Comparison of ENCODE assay signal across 19 cellular contexts in the genomic region with DNA sequence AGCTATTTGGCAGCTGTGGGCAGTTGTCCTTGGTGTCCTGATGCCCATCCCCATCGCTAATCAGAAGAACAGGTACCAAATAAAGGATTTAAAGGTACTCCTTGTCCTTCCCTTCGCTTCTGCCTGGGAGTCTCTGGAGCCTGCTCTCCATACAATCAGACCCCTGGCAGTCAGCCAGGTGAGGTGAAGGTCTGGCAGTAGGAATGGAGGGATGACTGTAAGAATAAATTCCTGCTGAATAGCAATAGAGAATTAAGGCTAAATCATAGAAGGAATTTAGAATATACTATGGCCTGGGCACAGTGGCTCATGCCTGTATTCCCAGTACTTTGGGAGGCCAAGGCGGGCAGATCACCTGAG.
"Had no signal": no experiment of that assay in that cellular context is flagged by ENCODE, and none has a peak within 500 bp of the region (broad histone marks: within the 10 kb centered on the region; RNA-seq: fewer than 3 reads in every experiment).

No MANE protein-coding gene starts in this region.

- H3K4me2 ChIP-seq: hepatocyte had no signal

- H3K9me3 ChIP-seq: sigmoid colon, thoracic aorta, upper lobe of left lung had no signal

- H3K27me3 Mint-ChIP-seq: activated B cell treated with CpG ODN at 0.5 μM for 24 hours; activated CD4-positive, alpha-beta memory T cell treated with anti-CD3 and anti-CD28 coated beads, Interleukin-2, amount 10 ng/mL, durations not matched to agents 7 days and 5 days; activated CD8-positive, alpha-beta memory T cell treated with anti-CD3 and anti-CD28 coated beads, Interleukin-2, amount 10 ng/mL, durations not matched to agents 7 days and 5 days; activated naive CD8-positive, alpha-beta T cell treated with anti-CD3 and anti-CD28 coated beads, Interleukin-2, amount 10 ng/mL, durations not matched to agents 7 days and 5 days; effector memory CD8-positive, alpha-beta T cell had no signal

- ATAC-seq: activated CD8-positive, alpha-beta memory T cell treated with anti-CD3 and anti-CD28 coated beads, Interleukin-2, amount 10 ng/mL, durations not matched to agents 7 days and 5 days; effector memory CD8-positive, alpha-beta T cell; left cardiac atrium; natural killer cell; stimulated activated effector memory CD8-positive, alpha-beta T cell treated with anti-CD3 and anti-CD28 coated beads, Interleukin-12 subunit alpha, Interleukin-12 subunit beta, amount 100 ng/mL, for 72 hours had no signal

- H3K27ac Mint-ChIP-seq: activated CD4-positive, alpha-beta memory T cell treated with anti-CD3 and anti-CD28 coated beads, Interleukin-2, amount 10 ng/mL, durations not matched to agents 7 days and 5 days; activated CD8-positive, alpha-beta memory T cell treated with anti-CD3 and anti-CD28 coated beads, Interleukin-2, amount 10 ng/mL, durations not matched to agents 7 days and 5 days; activated naive CD8-positive, alpha-beta T cell treated with anti-CD3 and anti-CD28 coated beads, Interleukin-2, amount 10 ng/mL, durations not matched to agents 7 days and 5 days; activated T-helper 2 cell treated with anti-CD3 and anti-CD28 coated beads, Interferon-gamma antibody, Interleukin-2, Interleukin-4, amounts not matched to agents 10 μg/mL and 5 μg/mL and 100 μg/mL, durations not matched to agents 14 hours and 24 hours and 36 hours; effector memory CD8-positive, alpha-beta T cell; natural killer cell; stimulated activated effector memory CD8-positive, alpha-beta T cell treated with anti-CD3 and anti-CD28 coated beads, Interleukin-12 subunit alpha, Interleukin-12 subunit beta, amount 100 ng/mL, for 72 hours had no signal

- H3K79me2 ChIP-seq: hepatocyte had no signal

- H3K27ac ChIP-seq: hepatocyte, sigmoid colon, thoracic aorta, upper lobe of left lung had no signal

- H3K9me3 Mint-ChIP-seq: activated B cell treated with CpG ODN at 0.5 μM for 24 hours; activated CD4-positive, alpha-beta memory T cell treated with anti-CD3 and anti-CD28 coated beads, Interleukin-2, amount 10 ng/mL, durations not matched to agents 7 days and 5 days; activated naive CD8-positive, alpha-beta T cell treated with anti-CD3 and anti-CD28 coated beads, Interleukin-2, amount 10 ng/mL, durations not matched to agents 7 days and 5 days; activated T-helper 2 cell treated with anti-CD3 and anti-CD28 coated beads, Interferon-gamma antibody, Interleukin-2, Interleukin-4, amounts not matched to agents 10 μg/mL and 5 μg/mL and 100 μg/mL, durations not matched to agents 14 hours and 24 hours and 36 hours; effector memory CD8-positive, alpha-beta T cell; natural killer cell; stimulated activated effector memory CD8-positive, alpha-beta T cell treated with anti-CD3 and anti-CD28 coated beads, Interleukin-12 subunit alpha, Interleukin-12 subunit beta, amount 100 ng/mL, for 72 hours had no signal

- H3K4me3 Mint-ChIP-seq: activated B cell treated with CpG ODN at 0.5 μM for 24 hours; activated CD4-positive, alpha-beta memory T cell treated with anti-CD3 and anti-CD28 coated beads, Interleukin-2, amount 10 ng/mL, durations not matched to agents 7 days and 5 days; activated CD8-positive, alpha-beta memory T cell treated with anti-CD3 and anti-CD28 coated beads, Interleukin-2, amount 10 ng/mL, durations not matched to agents 7 days and 5 days; activated naive CD8-positive, alpha-beta T cell treated with anti-CD3 and anti-CD28 coated beads, Interleukin-2, amount 10 ng/mL, durations not matched to agents 7 days and 5 days; effector memory CD8-positive, alpha-beta T cell; natural killer cell; stimulated activated effector memory CD8-positive, alpha-beta T cell treated with anti-CD3 and anti-CD28 coated beads, Interleukin-12 subunit alpha, Interleukin-12 subunit beta, amount 100 ng/mL, for 72 hours had no signal

- DNase-seq: activated B cell treated with CpG ODN at 0.5 μM for 24 hours; activated CD4-positive, alpha-beta memory T cell treated with anti-CD3 and anti-CD28 coated beads, Interleukin-2, amount 10 ng/mL, durations not matched to agents 7 days and 5 days; activated CD4-positive, alpha-beta T cell treated with anti-CD3 and anti-CD28 coated beads for 48 hours; activated CD8-positive, alpha-beta memory T cell treated with anti-CD3 and anti-CD28 coated beads, Interleukin-2, amount 10 ng/mL, durations not matched to agents 7 days and 5 days; activated naive CD4-positive, alpha-beta T cell treated with Interleukin-2 at 50 U/mL for 16 hours; activated naive CD8-positive, alpha-beta T cell treated with anti-CD3 and anti-CD28 coated beads, Interleukin-2, amount 10 ng/mL, durations not matched to agents 7 days and 5 days; activated T-cell treated with anti-CD3 and anti-CD28 coated beads, Interleukin-2, amount 50 U/mL, for 1 hour; effector memory CD8-positive, alpha-beta T cell; foreskin fibroblast; natural killer cell; sigmoid colon; stimulated activated CD4-positive, alpha-beta T cell treated with anti-CD3 and anti-CD28 coated beads, Interleukin-4, amount 100 ng/mL, for 24 hours; upper lobe of left lung had no signal

- H3K36me3 Mint-ChIP-seq: activated CD8-positive, alpha-beta memory T cell treated with anti-CD3 and anti-CD28 coated beads, Interleukin-2, amount 10 ng/mL, durations not matched to agents 7 days and 5 days; activated naive CD8-positive, alpha-beta T cell treated with anti-CD3 and anti-CD28 coated beads, Interleukin-2, amount 10 ng/mL, durations not matched to agents 7 days and 5 days; natural killer cell had no signal

- H3K27me3 ChIP-seq: hepatocyte, sigmoid colon, upper lobe of left lung had no signal

- H3K4me3 ChIP-seq: hepatocyte, lung, sigmoid colon, thoracic aorta, upper lobe of left lung had no signal

- H2AFZ ChIP-seq: hepatocyte had no signal
